In genomic region chr9:6630502-6631206, GRCh38 we compare ENCODE assay signal across 1 cellular context.
TF ChIP-seq lines count a peak whose summit lies in the region.

No MANE protein-coding gene starts in this region.

TF ChIP-seq in WTC11, 78 proteins besides CTCF, POLR2A, EP300 and RAD21 (continued from another document):
- TF ChIP-seq PREB (CRISPR knock-in tag; IDR thresholded peaks at IDR 0.05; ENCODE audit: borderline replicate concordance) (no peak), IRF2 (CRISPR knock-in tag; IDR thresholded peaks at IDR 0.05; ENCODE audit: borderline replicate concordance, low read depth) (no peak), NR3C1 (CRISPR knock-in tag; conservative IDR thresholded peaks at IDR 0.05; ENCODE audit: low read depth) (no peak), CREM (CRISPR knock-in tag; IDR thresholded peaks at IDR 0.05) (no peak), CDX4 (CRISPR knock-in tag; IDR thresholded peaks at IDR 0.05; ENCODE audit: borderline replicate concordance) (no peak), GRHL2 (CRISPR knock-in tag; IDR thresholded peaks at IDR 0.05; ENCODE audit: insufficient replicate concordance, severe bottlenecking) (no peak)
